Comparison of ENCODE assay signal across 10 cellular contexts in genomic region chr21:44082648-44083436, GRCh38. TPM values are rescaled to one million over a fixed set of nuclear protein-coding genes. Genes with fewer than 3 reads are reported as not detected.
DNase-seq lines count a peak whose midpoint lies in the region; ATAC-seq and TF ChIP-seq lines count a peak whose summit lies in the region.
"Had no signal": no experiment of that assay in that cellular context is flagged by ENCODE, and none has a peak within 500 bp of the region (broad histone marks: within the 10 kb centered on the region; RNA-seq: fewer than 3 reads in every experiment).

No MANE protein-coding gene starts in this region.

- H3K9me3 Mint-ChIP-seq in WTC11 = no peaks in the 10 kb centered on the region

- no peak overlapping the region for H3K4me2 ChIP-seq in hepatocyte

- WGBS in hepatocyte (ENCODE audit: low lambda C conversion rate, missing lambda C conversion rate) = 79% methylated on average over 24 of the region's 24 CpGs
- 81 to 86% (median 85%) methylated on average over 24 of the region's 24 CpGs for WGBS in spleen, 5 donors
- WGBS in prostate gland = 79% methylated on average over 24 of the region's 24 CpGs

- H3K9me3 ChIP-seq in hepatocyte (ENCODE audit: low read depth) (no peaks in the 10 kb centered on the region), spleen (no peaks in the 10 kb centered on the region), prostate gland (no peaks in the 10 kb centered on the region)

- intact Hi-C loops in spleen (cut with DNase I; ENCODE audit: low total_unique reads) = no loop called here
- intact Hi-C loops in prostate gland (cut with DNase I) = no loop called here

- H3K4me3 Mint-ChIP-seq in WTC11 = no peak overlapping the region

- no peaks in the 10 kb centered on the region for H4K20me1 ChIP-seq in hepatocyte (ENCODE audit: insufficient read depth, poor library complexity, severe bottlenecking)

- H3K27ac ChIP-seq in hepatocyte = peak overlapping the region; percentile 53
- H3K27ac ChIP-seq in spleen = peak overlapping the region; percentile 75 to 90 (median 86)
- H3K27ac ChIP-seq in prostate gland = no peak overlapping the region

- CTCF ChIA-PET in WTC11 (lab: Charles Lee) = no interaction called here

- H3K36me3 Mint-ChIP-seq in WTC11 = peaks cover 41% of the 10 kb centered on the region

- ATAC-seq in WTC11 (no peak), omental fat pad (ENCODE audit: low FRiP score) (no peak)
- ATAC-seq: Panc1 had no signal

- peak; percentile 16 for DNase-seq in HuH-7.5 (ENCODE audit: low spot score)
- no peak for DNase-seq in WTC11 (ENCODE audit: low spot score)
- peak; percentile 63 for DNase-seq in hepatocyte (ENCODE audit: low spot score)
- DNase-seq in spleen = no peak
- no peak for DNase-seq in prostate gland (ENCODE audit: low spot score)
- no peak for DNase-seq in omental fat pad (ENCODE audit: low spot score)
- DNase-seq in H4 (ENCODE audit: low spot score) = no peak
- DNase-seq: activated CD4-positive, CD25-positive, alpha-beta regulatory T cell; glutamatergic neuron had no signal

- H3K27me3 Mint-ChIP-seq in WTC11 (ENCODE audit: low read depth) = no peaks in the 10 kb centered on the region

- no peak overlapping the region for H2AFZ ChIP-seq in hepatocyte

- TF ChIP-seq POLR2A in spleen (IDR thresholded peaks at IDR 0.05) (no peak), prostate gland (IDR thresholded peaks at IDR 0.05) (no peak)

- H3K4me1 Mint-ChIP-seq in WTC11 = peaks cover 7% of the 10 kb centered on the region

- H3K4me1 ChIP-seq in hepatocyte (ENCODE audit: insufficient read depth) (peaks cover 9% of the 10 kb centered on the region), spleen (peaks cover 17 to 95% (median 58%) of the 10 kb centered on the region in 6 donors), prostate gland (replicated peaks) (no peaks in the 10 kb centered on the region)

- POLR2A ChIA-PET in WTC11 (lab: Charles Lee) = no interaction called here

- H3K27ac Mint-ChIP-seq in WTC11 = 0 out of 2 replicates have a peak overlapping the region, but pooled peaks have one; percentile 27

- H3K27me3 ChIP-seq in hepatocyte = no peaks in the 10 kb centered on the region
- H3K27me3 ChIP-seq in spleen (replicated peaks in 1 of 7) = no peaks in the 10 kb centered on the region
- H3K27me3 ChIP-seq in prostate gland (replicated peaks; ENCODE audit: insufficient read depth) = no peaks in the 10 kb centered on the region

- no peaks in the 10 kb centered on the region for H3K79me2 ChIP-seq in hepatocyte

- H3K36me3 ChIP-seq in hepatocyte (replicated peaks; ENCODE audit: insufficient read depth, low read depth) (no peaks in the 10 kb centered on the region), spleen (peaks cover 0 to 100% (median 74%) of the 10 kb centered on the region in 6 donors), prostate gland (peaks cover 0 to 4% of the 10 kb centered on the region in 2 donors)

- no peak overlapping the region for H3K4me3 ChIP-seq in hepatocyte
- no peak overlapping the region for H3K4me3 ChIP-seq in spleen
- no peak overlapping the region for H3K4me3 ChIP-seq in prostate gland

- TF ChIP-seq CTCF in WTC11 (IDR thresholded peaks at IDR 0.05) = no peak
- no peak for TF ChIP-seq CTCF in hepatocyte (IDR thresholded peaks at IDR 0.05; ENCODE audit: poor library complexity)
- TF ChIP-seq CTCF in spleen (IDR thresholded peaks at IDR 0.05 in 8 of 11, conservative IDR thresholded peaks at IDR 0.05 in 3 of 11) = no peak
- TF ChIP-seq CTCF in prostate gland (IDR thresholded peaks at IDR 0.05) = no peak
- TF ChIP-seq CTCF in omental fat pad (IDR thresholded peaks at IDR 0.05) = no peak

- no peaks in the 10 kb centered on the region for H3K9me2 ChIP-seq in hepatocyte (replicated peaks; ENCODE audit: insufficient read depth)

TF ChIP-seq in WTC11, 78 proteins besides CTCF, POLR2A, EP300 and RAD21:
- TF ChIP-seq TCF7 (CRISPR knock-in tag; IDR thresholded peaks at IDR 0.05; ENCODE audit: low read depth) = no peak
- TF ChIP-seq ZNF425 (CRISPR knock-in tag; conservative IDR thresholded peaks at IDR 0.05) = no peak
- no peak for TF ChIP-seq CREB1 (CRISPR knock-in tag; IDR thresholded peaks at IDR 0.05)
- no peak for TF ChIP-seq OVOL2 (CRISPR knock-in tag; IDR thresholded peaks at IDR 0.05; ENCODE audit: borderline replicate concordance)
- TF ChIP-seq FOXP1 (CRISPR knock-in tag; IDR thresholded peaks at IDR 0.05; ENCODE audit: borderline replicate concordance) = no peak
- no peak for TF ChIP-seq ZBTB21 (CRISPR knock-in tag; IDR thresholded peaks at IDR 0.05; ENCODE audit: borderline replicate concordance)
- no peak for TF ChIP-seq ZNF671 (CRISPR knock-in tag; IDR thresholded peaks at IDR 0.05)
- TF ChIP-seq GABPB1 (CRISPR knock-in tag; IDR thresholded peaks at IDR 0.05) = no peak
- TF ChIP-seq FOXK1 (CRISPR knock-in tag; IDR thresholded peaks at IDR 0.05) = no peak
- no peak for TF ChIP-seq SOX15 (CRISPR knock-in tag; IDR thresholded peaks at IDR 0.05)
- TF ChIP-seq PRRX2 (CRISPR knock-in tag; IDR thresholded peaks at IDR 0.05) = no peak
- no peak for TF ChIP-seq E2F1 (CRISPR knock-in tag; IDR thresholded peaks at IDR 0.05)
- TF ChIP-seq, protein P1, sequence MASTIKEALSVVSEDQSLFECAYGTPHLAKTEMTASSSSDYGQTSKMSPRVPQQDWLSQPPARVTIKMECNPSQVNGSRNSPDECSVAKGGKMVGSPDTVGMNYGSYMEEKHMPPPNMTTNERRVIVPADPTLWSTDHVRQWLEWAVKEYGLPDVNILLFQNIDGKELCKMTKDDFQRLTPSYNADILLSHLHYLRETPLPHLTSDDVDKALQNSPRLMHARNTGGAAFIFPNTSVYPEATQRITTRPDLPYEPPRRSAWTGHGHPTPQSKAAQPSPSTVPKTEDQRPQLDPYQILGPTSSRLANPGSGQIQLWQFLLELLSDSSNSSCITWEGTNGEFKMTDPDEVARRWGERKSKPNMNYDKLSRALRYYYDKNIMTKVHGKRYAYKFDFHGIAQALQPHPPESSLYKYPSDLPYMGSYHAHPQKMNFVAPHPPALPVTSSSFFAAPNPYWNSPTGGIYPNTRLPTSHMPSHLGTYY (CRISPR knock-in tag; IDR thresholded peaks at IDR 0.05) = no peak
- TF ChIP-seq ZMAT4 (CRISPR knock-in tag; IDR thresholded peaks at IDR 0.05) = no peak

RNA-seq across cellular contexts. Expression of gene PWP2, which starts 24.4 kb away (rescaled TPM):
- total RNA-seq in WTC11 (2021) = 30.6 to 41.6 TPM (median 36.3 TPM) in 3 replicates
- total RNA-seq in hepatocyte = 1.3 and 3.3 TPM in 2 replicates
- 0.36 and 1.4 TPM in 2 replicates for polyA plus RNA-seq in hepatocyte
- 10 to 100 TPM in 4 of 7 donors, 1 to 10 TPM in 3; 6.1 to 13.4 (median 10.4) TPM for total RNA-seq in spleen
- polyA plus RNA-seq in spleen = 10 to 100 TPM in 2 of 3 donors, 1 to 10 TPM in 1; 4.8 to 17.4 (median 11.2) TPM
- total RNA-seq in prostate gland = 10 to 100 TPM; 10.7 to 14.9 TPM
- 10 to 100 TPM in 2 of 4 donors, 1 to 10 TPM in 2; 5.3 to 17.2 (median 11.3) TPM for total RNA-seq in omental fat pad
- total RNA-seq in H4 (2014; rRNA removed; shearing (Covaris generic)) = 11.5 and 32.8 TPM in 2 replicates

RNA-seq across cellular contexts. Expression of gene GATD3, which starts 50.6 kb away (rescaled TPM):
- total RNA-seq in WTC11 (2021) (29.5 to 39.0 TPM (median 32.9 TPM) in 3 replicates), hepatocyte (9.5 and 24.7 TPM in 2 replicates), spleen (10 to 100 TPM in 4 of 7 donors, 1 to 10 TPM in 3; 6.6 to 18.3 (median 10.2) TPM), prostate gland (10 to 100 TPM in 1 of 2 donors, 1 to 10 TPM in 1; 4.7 to 45.7 TPM), omental fat pad (10 to 100 TPM in 3 of 4 donors, 1 to 10 TPM in 1; 8.7 to 50.8 (median 15.2) TPM)
- polyA plus RNA-seq in hepatocyte (4.6 and 7.8 TPM in 2 replicates), spleen (10 to 100 TPM in 2 of 3 donors, 1 to 10 TPM in 1; 6.1 to 50.9 (median 10.6) TPM)
- 8.4 and 11.1 TPM in 2 replicates for total RNA-seq in H4 (2014; rRNA removed; shearing (Covaris generic))

Comparison
In these comparisons a context has a peak if more than half of its experiments do, and no peak if none do; other contexts are left out.
1. DNase-seq: peak in HuH-7.5 (single experiment) and hepatocyte (single experiment); none in WTC11 (single experiment), spleen (single experiment), prostate gland (single experiment), omental fat pad (single experiment) and H4 (single experiment).
2. H3K27ac ChIP-seq: peak in hepatocyte (single experiment) and spleen (8 of 8); none in prostate gland (0 of 2).